ENCODE assay signal across 19 cellular contexts in genomic region chr1:17004466-17005364, GRCh38. TPM values are rescaled to one million over a fixed set of nuclear protein-coding genes. Genes with fewer than 3 reads are reported as not detected.
DNase-seq lines count a peak whose midpoint lies in the region; ATAC-seq, FAIRE-seq and TF ChIP-seq lines count a peak whose summit lies in the region.
"Had no signal": no experiment of that assay in that cellular context is flagged by ENCODE, and none has a peak within 500 bp of the region (broad histone marks: within the 10 kb centered on the region; RNA-seq: fewer than 3 reads in every experiment).

No MANE protein-coding gene starts in this region.

- intact Hi-C loops in HepG2 (cut with micrococcal nuclease; ENCODE audit: unreplicated experiment) (no loop called here), right lobe of liver (cut with DNase I) (no loop called here)

- H3K9me3 Mint-ChIP-seq in astrocyte (ENCODE audit: unreplicated experiment): no peaks in the 10 kb centered on the region
- H3K9me3 Mint-ChIP-seq: activated CD8-positive, alpha-beta T cell treated with anti-CD3 and anti-CD28 coated beads for 36 hours; activated T-helper 17 cell treated with anti-CD3 and anti-CD28 coated beads, Interleukin-2, amount 50 U/mL, for 72 hours; type B pancreatic cell had no signal

- H3K27me3 Mint-ChIP-seq in astrocyte (ENCODE audit: low read depth, unreplicated experiment): no peaks in the 10 kb centered on the region
- H3K27me3 Mint-ChIP-seq: activated CD8-positive, alpha-beta T cell treated with anti-CD3 and anti-CD28 coated beads for 36 hours; activated T-helper 17 cell treated with anti-CD3 and anti-CD28 coated beads, Interleukin-2, amount 50 U/mL, for 72 hours; type B pancreatic cell had no signal

- H3K27me3 ChIP-seq in HepG2 (ENCODE audit: control insufficient read depth in 1 of 2, insufficient read depth in 2 of 2, low read length in 2 of 2): no peaks in the 10 kb centered on the region
- H3K27me3 ChIP-seq in right lobe of liver: no peaks in the 10 kb centered on the region
- no peaks in the 10 kb centered on the region for H3K27me3 ChIP-seq in astrocyte (ENCODE audit: insufficient read depth, low read length)
- H3K27me3 ChIP-seq in foreskin keratinocyte: no peaks in the 10 kb centered on the region
- H3K27me3 ChIP-seq: spleen had no signal

- H3K4me2 ChIP-seq in HepG2 (ENCODE audit: low read depth, low read length): no peak overlapping the region
- H3K4me2 ChIP-seq in astrocyte (ENCODE audit: low read length): peak overlapping the region; percentile 28
- H3K4me2 ChIP-seq: KMS-11 had no signal

- H2AFZ ChIP-seq in HepG2 (ENCODE audit: low read length) (no peak overlapping the region), astrocyte (ENCODE audit: low read depth, low read length) (no peak overlapping the region)
- H2AFZ ChIP-seq: parathyroid adenoma had no signal

- no peaks in the 10 kb centered on the region for H3K79me2 ChIP-seq in HepG2 (ENCODE audit: insufficient read depth, low read length)
- peaks cover 17% of the 10 kb centered on the region for H3K79me2 ChIP-seq in astrocyte (ENCODE audit: insufficient read depth, low read length)
- H3K79me2 ChIP-seq: parathyroid adenoma had no signal

- 94% methylated on average over 18 of the region's 24 CpGs for WGBS in HepG2 (ENCODE audit: low lambda C conversion rate)
- WGBS in right lobe of liver (ENCODE audit: insufficient coverage, low coverage, low lambda C conversion rate, missing lambda C conversion rate): no CpG with 5 or more reads among the region's 24 CpGs

- H3K9me3 ChIP-seq in HepG2 (ENCODE audit: low read length): no peaks in the 10 kb centered on the region
- H3K9me3 ChIP-seq in right lobe of liver: no peaks in the 10 kb centered on the region
- H3K9me3 ChIP-seq in astrocyte (ENCODE audit: insufficient read depth, low read depth, low read length): no peaks in the 10 kb centered on the region
- H3K9me3 ChIP-seq: Caco-2, left ventricle myocardium inferior, spleen had no signal

- no peak overlapping the region for H3K27ac Mint-ChIP-seq in astrocyte (ENCODE audit: unreplicated experiment)
- H3K27ac Mint-ChIP-seq: activated CD8-positive, alpha-beta T cell treated with anti-CD3 and anti-CD28 coated beads for 36 hours; activated T-helper 17 cell treated with anti-CD3 and anti-CD28 coated beads, Interleukin-2, amount 50 U/mL, for 72 hours; type B pancreatic cell had no signal

- H3K4me1 ChIP-seq in HepG2 (ENCODE audit: insufficient read depth, low read length): peaks cover 4% of the 10 kb centered on the region
- H3K4me1 ChIP-seq in right lobe of liver: no peaks in the 10 kb centered on the region
- H3K4me1 ChIP-seq in astrocyte (ENCODE audit: insufficient read depth, low read length): peaks cover 14% of the 10 kb centered on the region
- peaks cover 4% of the 10 kb centered on the region for H3K4me1 ChIP-seq in foreskin keratinocyte
- H3K4me1 ChIP-seq: Caco-2 had no signal

- POLR2A ChIA-PET in HepG2 (lab: Yijun Ruan, JAX): no interaction called here

- no peak for FAIRE-seq in HepG2 (lab: Jason Lieb, UNC)
- no peak for FAIRE-seq in astrocyte (lab: Jason Lieb, UNC)
- FAIRE-seq: colon had no signal

- TF ChIP-seq POLR2A in HepG2 (IDR thresholded peaks at IDR 0.05; ENCODE audit: insufficient read depth in 1 of 2, low read depth in 2 of 2, low read length in 2 of 2) (no peak), right lobe of liver (IDR thresholded peaks at IDR 0.05) (no peak)

- TF ChIP-seq CTCF in HepG2 (CRISPR knock-in tag; IDR thresholded peaks at IDR 0.05) (no peak), right lobe of liver (IDR thresholded peaks at IDR 0.05) (no peak), astrocyte (IDR thresholded peaks at IDR 0.05; ENCODE audit: insufficient read depth, low read depth, low read length) (no peak), foreskin keratinocyte (conservative IDR thresholded peaks at IDR 0.05) (peak; percentile 46)

- H4K20me1 ChIP-seq in HepG2 (ENCODE audit: insufficient read depth, low read length) (no peaks in the 10 kb centered on the region), astrocyte (ENCODE audit: insufficient read depth, low read length) (peaks cover 56% of the 10 kb centered on the region)

- no peak for TF ChIP-seq RAD21 in HepG2 (CRISPR knock-in tag; IDR thresholded peaks at IDR 0.05)

- H3K4me1 Mint-ChIP-seq in astrocyte (ENCODE audit: low read depth, unreplicated experiment): peaks cover 1% of the 10 kb centered on the region
- H3K4me1 Mint-ChIP-seq: activated T-helper 17 cell treated with anti-CD3 and anti-CD28 coated beads, Interleukin-2, amount 50 U/mL, for 72 hours had no signal

- no TSS peak for BruUV-seq in HepG2 (replicated peaks; lab: Mats Ljungman, UMichigan)

- H3K36me3 Mint-ChIP-seq in astrocyte (ENCODE audit: low read depth, unreplicated experiment): peaks cover 20% of the 10 kb centered on the region

- TF ChIP-seq EP300 in HepG2 (IDR thresholded peaks at IDR 0.05; ENCODE audit: low read depth in 2 of 2, low read length in 2 of 2) (no peak), HepG2 (CRISPR knock-in tag; IDR thresholded peaks at IDR 0.05; ENCODE audit: borderline replicate concordance) (no peak)

- no peak for DNase-seq in HepG2 (ENCODE audit: low spot score)
- DNase-seq in right lobe of liver: no peak
- DNase-seq in astrocyte (ENCODE audit: low read depth): no peak
- no peak for DNase-seq in foreskin keratinocyte
- DNase-seq in NCI-H510A (lab: John Stamatoyannopoulos, UW): no peak
- no peak for DNase-seq in T-helper 9 cell
- DNase-seq: activated CD8-positive, alpha-beta T cell treated with anti-CD3 and anti-CD28 coated beads for 36 hours; Caco-2; left ventricle myocardium inferior; NCI-H1417 treated with DMSO at 0.1 percent for 48 hours; spleen; stimulated activated naive CD4-positive, alpha-beta T cell treated with Interleukin-2 at 50 U/mL for 16 hours had no signal

- H3K4me3 ChIP-seq in HepG2 (replicated peaks in 1 of 3; ENCODE audit: insufficient read depth in 1 of 3, low read depth in 2 of 3, low read length in 3 of 3) (no peak overlapping the region), right lobe of liver (no peak overlapping the region), astrocyte (ENCODE audit: insufficient read depth, low read depth, low read length) (no peak overlapping the region)
- H3K4me3 ChIP-seq: left ventricle myocardium inferior, spleen had no signal

- H3K27ac ChIP-seq in HepG2 (ENCODE audit: extremely low read length, insufficient read depth, low read length): no peak overlapping the region
- H3K27ac ChIP-seq in right lobe of liver: no peak overlapping the region
- peak overlapping the region; percentile 31 for H3K27ac ChIP-seq in astrocyte (ENCODE audit: low read depth, low read length)
- H3K27ac ChIP-seq in foreskin keratinocyte: peak overlapping the region; percentile 26
- H3K27ac ChIP-seq: KMS-11, left ventricle myocardium inferior, spleen had no signal

- no peak for ATAC-seq in HepG2
- no peak for ATAC-seq in right lobe of liver
- no peak for ATAC-seq in foreskin keratinocyte
- ATAC-seq in HG02981 (IDR thresholded peaks at IDR 0.05; ENCODE audit: unreplicated experiment): no peak
- ATAC-seq in HG03039 (IDR thresholded peaks at IDR 0.05; ENCODE audit: unreplicated experiment): no peak
- ATAC-seq: activated CD8-positive, alpha-beta T cell treated with anti-CD3 and anti-CD28 coated beads for 36 hours; activated T-helper 17 cell treated with anti-CD3 and anti-CD28 coated beads, Interleukin-2, amount 50 U/mL, for 72 hours had no signal

- H3K36me3 ChIP-seq in HepG2 (replicated peaks in 1 of 2; ENCODE audit: control insufficient read depth in 1 of 2, insufficient read depth in 2 of 2, low read length in 2 of 2): peaks cover 8 to 22% of the 10 kb centered on the region in 2 experiments; a peak in 3 of 5 replicates
- peaks cover 0 to 9% (median 0%) of the 10 kb centered on the region in 4 donors for H3K36me3 ChIP-seq in right lobe of liver
- H3K36me3 ChIP-seq in astrocyte (ENCODE audit: insufficient read depth, low read length): peaks cover 12% of the 10 kb centered on the region

- no peak overlapping the region for H3K9ac ChIP-seq in HepG2 (ENCODE audit: insufficient read depth, low read depth, low read length)
- peak overlapping the region; percentile 64 for H3K9ac ChIP-seq in astrocyte (ENCODE audit: low read length)
- H3K9ac ChIP-seq: KMS-11, parathyroid adenoma had no signal

- CTCF ChIA-PET in HepG2 (lab: Yijun Ruan, JAX; ENCODE audit: low intra/inter-chr PET ratio, low total read pairs): no interaction called here

- no peak overlapping the region for H3K4me3 Mint-ChIP-seq in astrocyte (ENCODE audit: unreplicated experiment)
- H3K4me3 Mint-ChIP-seq: activated CD8-positive, alpha-beta T cell treated with anti-CD3 and anti-CD28 coated beads for 36 hours; activated T-helper 17 cell treated with anti-CD3 and anti-CD28 coated beads, Interleukin-2, amount 50 U/mL, for 72 hours; type B pancreatic cell had no signal

- in situ Hi-C loops in HepG2 (cut with HindIII; ENCODE audit: extremely low pct_ligation_motif_present, low pct_unique_long_range_greater_than_20kb): no loop called here

RNA-seq across cellular contexts. Expression of gene ATP13A2, which starts 7.0 kb away (rescaled TPM):
- 14.4 and 16.2 TPM in 2 replicates for total RNA-seq in HepG2 (2016; rRNA removed; fragmentation: Illumina TruSeq; extraction: Trizol)
- total RNA-seq in HepG2 (2016; cell fraction: cytosol; rRNA removed; fragmentation: Illumina TruSeq; extraction: Trizol; ENCODE audit: low read depth): 3.0 and 3.3 TPM in 2 replicates
- total RNA-seq in HepG2 (2016; cell fraction: insoluble cytoplasmic fraction; rRNA removed; fragmentation: Illumina TruSeq; extraction: Trizol): 8.8 and 17.7 TPM in 2 replicates
- 9.8 and 12.1 TPM in 2 replicates for total RNA-seq in HepG2 (2016; cell fraction: membrane; rRNA removed; fragmentation: Illumina TruSeq; extraction: Trizol)
- 17.5 and 18.8 TPM in 2 replicates for total RNA-seq in HepG2 (2016; cell fraction: nucleus; rRNA removed; fragmentation: Illumina TruSeq; extraction: Trizol)
- 13.2 and 20.1 TPM in 2 replicates for polyA plus RNA-seq in HepG2 (2011; rRNA removed)
- 10.6 and 20.7 TPM in 2 replicates for polyA plus RNA-seq in HepG2 (2011; cell fraction: cytosol; rRNA removed)
- polyA plus RNA-seq in HepG2 (2011; cell fraction: nucleus; rRNA removed): 55.3 TPM in 2 replicates
- 12.3 and 21.9 TPM in 2 replicates for polyA plus RNA-seq in HepG2 (2012)
- 4.2 and 5.1 TPM in 2 replicates for polyA plus RNA-seq in HepG2 (2016; cell fraction: cytosol; fragmentation: Illumina TruSeq; extraction: Trizol; ENCODE audit: low read depth)
- 10.4 and 14.1 TPM in 2 replicates for polyA plus RNA-seq in HepG2 (2016; cell fraction: insoluble cytoplasmic fraction; fragmentation: Illumina TruSeq; extraction: Trizol; ENCODE audit: low read depth)
- polyA plus RNA-seq in HepG2 (2016; cell fraction: membrane; fragmentation: Illumina TruSeq; extraction: Trizol; ENCODE audit: low read depth): 8.9 and 9.5 TPM in 2 replicates
- polyA plus RNA-seq in HepG2 (2016; cell fraction: nucleus; fragmentation: Illumina TruSeq; extraction: Trizol; ENCODE audit: insufficient read depth, low read depth): 30.5 and 36.7 TPM in 2 replicates
- polyA minus RNA-seq in HepG2 (2011; rRNA and poly(A)+ RNA removed; ENCODE audit: low replicate concordance): 32.4 and 84.8 TPM in 2 replicates
- 26.9 and 31.8 TPM in 2 replicates for polyA minus RNA-seq in HepG2 (2011; cell fraction: cytosol; rRNA and poly(A)+ RNA removed)
- polyA minus RNA-seq in HepG2 (2011; cell fraction: nucleus; rRNA and poly(A)+ RNA removed): 9.3 and 18.5 TPM in 2 replicates
- total RNA-seq in right lobe of liver: 10 to 100 TPM in 3 of 6 experiments, 1 to 10 TPM in 3; 5.0 to 12.5 (median 9.2) TPM
- 67.8 and 76.5 TPM in 2 replicates for total RNA-seq in astrocyte
- total RNA-seq in foreskin keratinocyte: 74.2 and 77.3 TPM in 2 replicates
- 53.8 and 55.9 TPM in 2 replicates for polyA plus RNA-seq in foreskin keratinocyte

RNA-seq across cellular contexts. Expression of gene MFAP2, which starts 24.3 kb away (rescaled TPM):
- 0.21 and 1.1 TPM in 2 replicates for total RNA-seq in HepG2 (2016; rRNA removed; fragmentation: Illumina TruSeq; extraction: Trizol)
- 0.40 and 0.62 TPM in 2 replicates for total RNA-seq in HepG2 (2016; cell fraction: cytosol; rRNA removed; fragmentation: Illumina TruSeq; extraction: Trizol; ENCODE audit: low read depth)
- total RNA-seq in HepG2 (2016; cell fraction: insoluble cytoplasmic fraction; rRNA removed; fragmentation: Illumina TruSeq; extraction: Trizol): 0.27 and 0.93 TPM in 2 replicates
- total RNA-seq in HepG2 (2016; cell fraction: membrane; rRNA removed; fragmentation: Illumina TruSeq; extraction: Trizol): 0.37 and 0.38 TPM in 2 replicates
- total RNA-seq in HepG2 (2016; cell fraction: nucleus; rRNA removed; fragmentation: Illumina TruSeq; extraction: Trizol): 0.66 and 1.8 TPM in 2 replicates
- polyA plus RNA-seq in HepG2 (2011; rRNA removed): 1.4 and 2.1 TPM in 2 replicates
- 1.5 and 1.8 TPM in 2 replicates for polyA plus RNA-seq in HepG2 (2011; cell fraction: cytosol; rRNA removed)
- 3.8 and 4.2 TPM in 2 replicates for polyA plus RNA-seq in HepG2 (2011; cell fraction: nucleus; rRNA removed)
- polyA plus RNA-seq in HepG2 (2012): 1.1 and 1.6 TPM in 2 replicates
- polyA plus RNA-seq in HepG2 (2016; cell fraction: cytosol; fragmentation: Illumina TruSeq; extraction: Trizol; ENCODE audit: low read depth): 1.2 and 1.3 TPM in 2 replicates
- polyA plus RNA-seq in HepG2 (2016; cell fraction: insoluble cytoplasmic fraction; fragmentation: Illumina TruSeq; extraction: Trizol; ENCODE audit: low read depth): 0.25 and 0.36 TPM in 2 replicates
- 0.59 and 0.74 TPM in 2 replicates for polyA plus RNA-seq in HepG2 (2016; cell fraction: membrane; fragmentation: Illumina TruSeq; extraction: Trizol; ENCODE audit: low read depth)
- polyA plus RNA-seq in HepG2 (2016; cell fraction: nucleus; fragmentation: Illumina TruSeq; extraction: Trizol; ENCODE audit: insufficient read depth, low read depth): 1.4 and 2.5 TPM in 2 replicates
- 1.7 TPM in 1 of 2 replicates, not detected in the other for polyA minus RNA-seq in HepG2 (2011; rRNA and poly(A)+ RNA removed; ENCODE audit: low replicate concordance)
- 0.62 TPM in 1 of 2 replicates, not detected in the other for polyA minus RNA-seq in HepG2 (2011; cell fraction: cytosol; rRNA and poly(A)+ RNA removed)
- polyA minus RNA-seq in HepG2 (2011; cell fraction: nucleus; rRNA and poly(A)+ RNA removed): 1.4 TPM in 1 of 2 replicates, not detected in the other
- 1 to 10 TPM in 2 of 6 experiments, under 1 TPM in 1, not detected in 3; 0.35 to 1.3 (median 1.2) TPM for total RNA-seq in right lobe of liver
- total RNA-seq in astrocyte: 121 and 132 TPM in 2 replicates
- 53.4 and 83.1 TPM in 2 replicates for total RNA-seq in foreskin keratinocyte
- polyA plus RNA-seq in foreskin keratinocyte: 71.6 and 111 TPM in 2 replicates
- total RNA-seq: activated CD8-positive, alpha-beta T cell treated with anti-CD3 and anti-CD28 coated beads for 36 hours; activated T-helper 17 cell treated with anti-CD3 and anti-CD28 coated beads, Interleukin-2, amount 50 U/mL, for 72 hours had no signal

RNA-seq across cellular contexts. Expression of gene SDHB, which starts 49.1 kb away (rescaled TPM):
- 142 and 174 TPM in 2 replicates for total RNA-seq in HepG2 (2016; rRNA removed; fragmentation: Illumina TruSeq; extraction: Trizol)
- total RNA-seq in HepG2 (2016; cell fraction: cytosol; rRNA removed; fragmentation: Illumina TruSeq; extraction: Trizol; ENCODE audit: low read depth): 51.4 and 55.9 TPM in 2 replicates
- total RNA-seq in HepG2 (2016; cell fraction: insoluble cytoplasmic fraction; rRNA removed; fragmentation: Illumina TruSeq; extraction: Trizol): 149 and 181 TPM in 2 replicates
- total RNA-seq in HepG2 (2016; cell fraction: membrane; rRNA removed; fragmentation: Illumina TruSeq; extraction: Trizol): 63.6 and 75.1 TPM in 2 replicates
- total RNA-seq in HepG2 (2016; cell fraction: nucleus; rRNA removed; fragmentation: Illumina TruSeq; extraction: Trizol): 52.4 and 60.7 TPM in 2 replicates
- 110 and 136 TPM in 2 replicates for polyA plus RNA-seq in HepG2 (2011; rRNA removed)
- 90.5 and 93.2 TPM in 2 replicates for polyA plus RNA-seq in HepG2 (2011; cell fraction: cytosol; rRNA removed)
- 32.8 and 36.9 TPM in 2 replicates for polyA plus RNA-seq in HepG2 (2011; cell fraction: nucleus; rRNA removed)
- polyA plus RNA-seq in HepG2 (2012): 57.3 and 68.1 TPM in 2 replicates
- polyA plus RNA-seq in HepG2 (2016; cell fraction: cytosol; fragmentation: Illumina TruSeq; extraction: Trizol; ENCODE audit: low read depth): 39.4 and 46.4 TPM in 2 replicates
- polyA plus RNA-seq in HepG2 (2016; cell fraction: insoluble cytoplasmic fraction; fragmentation: Illumina TruSeq; extraction: Trizol; ENCODE audit: low read depth): 164 and 177 TPM in 2 replicates
- polyA plus RNA-seq in HepG2 (2016; cell fraction: membrane; fragmentation: Illumina TruSeq; extraction: Trizol; ENCODE audit: low read depth): 45.2 and 45.6 TPM in 2 replicates
- polyA plus RNA-seq in HepG2 (2016; cell fraction: nucleus; fragmentation: Illumina TruSeq; extraction: Trizol; ENCODE audit: insufficient read depth, low read depth): 71.0 and 75.4 TPM in 2 replicates
- 49.9 and 135 TPM in 2 replicates for polyA minus RNA-seq in HepG2 (2011; rRNA and poly(A)+ RNA removed; ENCODE audit: low replicate concordance)
- polyA minus RNA-seq in HepG2 (2011; cell fraction: cytosol; rRNA and poly(A)+ RNA removed): 48.1 and 57.8 TPM in 2 replicates
- polyA minus RNA-seq in HepG2 (2011; cell fraction: nucleus; rRNA and poly(A)+ RNA removed): 35.9 and 50.1 TPM in 2 replicates
- total RNA-seq in right lobe of liver: 100 to 1,000 TPM; 139 to 244 (median 178) TPM
- total RNA-seq in astrocyte: 83.0 and 84.9 TPM in 2 replicates
- 152 and 156 TPM in 2 replicates for total RNA-seq in foreskin keratinocyte
- polyA plus RNA-seq in foreskin keratinocyte: 162 and 181 TPM in 2 replicates

Comparison
In these comparisons a context has a peak if more than half of its experiments do, and no peak if none do; other contexts are left out.
1. H3K27ac ChIP-seq: peak in astrocyte (single experiment) and foreskin keratinocyte (single experiment); none in HepG2 (single experiment) and right lobe of liver (0 of 3).
2. RNA of gene MFAP2, which starts 24.3 kb away (total RNA-seq): 121 to 132 TPM in astrocyte and 53.4 to 83.1 TPM in foreskin keratinocyte; 0.21 to 1.8 TPM in HepG2 and 0.35 to 1.3 TPM in right lobe of liver; every median in the first group is over 10 times any median in the second.